In the genomic region with DNA sequence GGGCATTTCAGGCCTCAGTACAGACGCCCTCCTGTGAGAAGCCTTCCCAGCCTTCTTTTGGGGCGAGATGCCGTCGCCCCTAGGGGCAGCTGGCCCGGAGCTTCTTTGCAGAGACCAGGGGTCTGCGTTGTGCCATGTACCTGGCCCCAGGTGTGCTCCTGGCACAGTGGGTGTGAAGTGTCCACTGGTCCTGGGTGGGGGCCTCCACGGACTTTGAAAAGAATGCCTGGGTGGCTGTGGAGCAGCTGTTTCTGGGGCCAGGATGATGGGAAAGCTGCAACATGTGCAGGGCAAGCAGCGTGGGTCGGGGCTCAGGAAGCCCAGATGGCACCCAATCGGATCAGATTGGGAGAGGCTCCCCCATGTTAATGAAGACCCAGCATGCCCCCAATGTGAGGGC, we compare ENCODE assay signal across 20 cellular contexts. TPM values are rescaled to one million over a fixed set of nuclear protein-coding genes. Genes with fewer than 3 reads are reported as not detected.
A peak's percentile ranks its signal among the peaks of the same experiment; 100 is the strongest.
DNase-seq lines count a peak whose midpoint lies in the region; ATAC-seq and TF ChIP-seq lines count a peak whose summit lies in the region.
"Had no signal": no experiment of that assay in that cellular context is flagged by ENCODE, and none has a peak within 500 bp of the region (broad histone marks: within the 10 kb centered on the region; RNA-seq: fewer than 3 reads in every experiment).

No MANE protein-coding gene starts in this region.

- peaks cover 0 to 3% (median 0%) of the 10 kb centered on the region in 4 donors for H3K9me3 ChIP-seq in Peyer's patch
- no peaks in the 10 kb centered on the region for H3K9me3 ChIP-seq in endodermal cell (ENCODE audit: control insufficient read depth, low read length)
- H3K9me3 ChIP-seq: SJCRH30 had no signal

- CTCF ChIA-PET in activated CD4-positive, alpha-beta T cell treated with anti-CD3 and anti-CD28 coated beads for 36 hours (lab: Charles Lee) = interaction anchor here (0.9 kb wide), 1 partner anchor 48 kb away, joined by 3 read pairs; no protein-coding TSS in a partner anchor

- H3K4me1 Mint-ChIP-seq in endodermal cell = no peaks in the 10 kb centered on the region
- peaks cover 21% of the 10 kb centered on the region for H3K4me1 Mint-ChIP-seq in stimulated activated effector memory CD8-positive, alpha-beta T cell treated with anti-CD3 and anti-CD28 coated beads, Interleukin-12 subunit alpha, Interleukin-12 subunit beta, amount 100 ng/mL, for 72 hours
- H3K4me1 Mint-ChIP-seq in activated T-cell treated with anti-CD3 and anti-CD28 coated beads, Interleukin-2, amount 50 U/mL, for 72 hours (ENCODE audit: low read depth) = no peaks in the 10 kb centered on the region
- H3K4me1 Mint-ChIP-seq in activated CD4-positive, alpha-beta T cell treated with anti-CD3 and anti-CD28 coated beads for 36 hours = peaks cover under 1% of the 10 kb centered on the region
- H3K4me1 Mint-ChIP-seq: B cell had no signal

- H3K4me1 ChIP-seq in Peyer's patch (peaks cover 0 to 81% (median 1%) of the 10 kb centered on the region in 4 donors), endodermal cell (ENCODE audit: control insufficient read depth, insufficient read depth, low read length) (no peaks in the 10 kb centered on the region)
- H3K4me1 ChIP-seq: SJCRH30 had no signal

- no peak for ATAC-seq in stimulated activated effector memory CD8-positive, alpha-beta T cell treated with anti-CD3 and anti-CD28 coated beads, Interleukin-12 subunit alpha, Interleukin-12 subunit beta, amount 100 ng/mL, for 72 hours
- no peak for ATAC-seq in activated T-cell treated with anti-CD3 and anti-CD28 coated beads, Interleukin-2, amount 50 U/mL, for 72 hours (replicated peaks in 1 of 2)
- no peak for ATAC-seq in activated CD4-positive, alpha-beta T cell treated with anti-CD3 and anti-CD28 coated beads for 36 hours

- H3K9ac ChIP-seq in endodermal cell (ENCODE audit: extremely low read depth, low read length, poor library complexity, severe bottlenecking) = no peak overlapping the region

- TF ChIP-seq CTCF in Peyer's patch (IDR thresholded peaks at IDR 0.05) (no peak), endodermal cell (conservative IDR thresholded peaks at IDR 0.05) (no peak)

- intact Hi-C loops in activated CD4-positive, alpha-beta T cell treated with anti-CD3 and anti-CD28 coated beads for 36 hours (cut with DNase I, micrococcal nuclease) = no loop called here

- H3K4me3 ChIP-seq in Peyer's patch = peak overlapping the region in 1 of 4 donors; percentile 26
- no peak overlapping the region for H3K4me3 ChIP-seq in endodermal cell (ENCODE audit: low read length)
- H3K4me3 ChIP-seq: GM23338, SJCRH30 had no signal

- no peak overlapping the region for H3K4me3 Mint-ChIP-seq in endodermal cell
- H3K4me3 Mint-ChIP-seq in stimulated activated effector memory CD8-positive, alpha-beta T cell treated with anti-CD3 and anti-CD28 coated beads, Interleukin-12 subunit alpha, Interleukin-12 subunit beta, amount 100 ng/mL, for 72 hours = no peak overlapping the region
- H3K4me3 Mint-ChIP-seq in activated T-cell treated with anti-CD3 and anti-CD28 coated beads, Interleukin-2, amount 50 U/mL, for 72 hours = no peak overlapping the region
- no peak overlapping the region for H3K4me3 Mint-ChIP-seq in activated CD4-positive, alpha-beta T cell treated with anti-CD3 and anti-CD28 coated beads for 36 hours
- H3K4me3 Mint-ChIP-seq: B cell, GM23338, H9 had no signal

- no peaks in the 10 kb centered on the region for H3K27me3 ChIP-seq in Peyer's patch
- no peaks in the 10 kb centered on the region for H3K27me3 ChIP-seq in endodermal cell (ENCODE audit: control insufficient read depth, insufficient read depth, low read length, poor library complexity, severe bottlenecking)

- H3K27ac ChIP-seq in Peyer's patch (peak overlapping the region in 3 of 4 donors; percentile 30 to 90 (median 69)), endodermal cell (ENCODE audit: low read depth, low read length) (no peak overlapping the region)
- H3K27ac ChIP-seq: 22Rv1, SJCRH30 had no signal

- WGBS in endodermal cell (ENCODE audit: insufficient coverage in 1 of 2, insufficient read length in 1 of 2), 2 experiments = 92% methylated on average over 7 to 10 of the region's 10 CpGs

- POLR2A ChIA-PET in activated CD4-positive, alpha-beta T cell treated with anti-CD3 and anti-CD28 coated beads for 36 hours (lab: Charles Lee) = no interaction called here

- DNase-seq in DMS 273 (lab: John Stamatoyannopoulos, UW; ENCODE audit: unreplicated experiment) (peak; percentile 41), DMS 273 treated with DMSO at 0.1 percent for 48 hours (lab: John Stamatoyannopoulos, UW) (no peak), Peyer's patch (no peak), endodermal cell (no peak), DMS79 (lab: John Stamatoyannopoulos, UW) (no peak)
- no peak for DNase-seq in stimulated activated effector memory CD8-positive, alpha-beta T cell treated with anti-CD3 and anti-CD28 coated beads, Interleukin-12 subunit alpha, Interleukin-12 subunit beta, amount 100 ng/mL, for 72 hours (ENCODE audit: low spot score in 2 of 2)
- no peak for DNase-seq in activated T-cell treated with anti-CD3 and anti-CD28 coated beads, Interleukin-2, amount 50 U/mL, for 72 hours
- no peak for DNase-seq in activated CD4-positive, alpha-beta T cell treated with anti-CD3 and anti-CD28 coated beads for 36 hours
- DNase-seq: EL, H9, NCI-H1092, NCI-H1417 treated with DMSO at 0.1 percent for 48 hours, NCI-H187, NCI-H2081 treated with DMSO at 0.1 percent for 48 hours, NCI-H2171 treated with DMSO at 0.1 percent for 48 hours, OCI-M1, SJCRH30 had no signal

- H3K27me3 Mint-ChIP-seq in endodermal cell (ENCODE audit: insufficient read depth) = no peaks in the 10 kb centered on the region
- peaks cover 12% of the 10 kb centered on the region for H3K27me3 Mint-ChIP-seq in activated T-cell treated with anti-CD3 and anti-CD28 coated beads, Interleukin-2, amount 50 U/mL, for 72 hours (ENCODE audit: low read depth)
- H3K27me3 Mint-ChIP-seq in activated CD4-positive, alpha-beta T cell treated with anti-CD3 and anti-CD28 coated beads for 36 hours = peaks cover 5% of the 10 kb centered on the region

- H3K27ac Mint-ChIP-seq in endodermal cell = peak overlapping the region; percentile 86
- peak overlapping the region; percentile 65 for H3K27ac Mint-ChIP-seq in stimulated activated effector memory CD8-positive, alpha-beta T cell treated with anti-CD3 and anti-CD28 coated beads, Interleukin-12 subunit alpha, Interleukin-12 subunit beta, amount 100 ng/mL, for 72 hours
- no peak overlapping the region for H3K27ac Mint-ChIP-seq in activated T-cell treated with anti-CD3 and anti-CD28 coated beads, Interleukin-2, amount 50 U/mL, for 72 hours
- H3K27ac Mint-ChIP-seq in activated CD4-positive, alpha-beta T cell treated with anti-CD3 and anti-CD28 coated beads for 36 hours = no peak overlapping the region
- H3K27ac Mint-ChIP-seq: B cell, GM23338 had no signal

- H3K36me3 ChIP-seq in Peyer's patch (peaks cover 0 to 25% (median 0%) of the 10 kb centered on the region in 3 donors), endodermal cell (ENCODE audit: control insufficient read depth, insufficient read depth, low read length) (no peaks in the 10 kb centered on the region)
- H3K36me3 ChIP-seq: SJCRH30 had no signal

- no peak for TF ChIP-seq POLR2A in Peyer's patch (IDR thresholded peaks at IDR 0.05)

- no peaks in the 10 kb centered on the region for H3K36me3 Mint-ChIP-seq in endodermal cell (ENCODE audit: low read depth)
- H3K36me3 Mint-ChIP-seq in stimulated activated effector memory CD8-positive, alpha-beta T cell treated with anti-CD3 and anti-CD28 coated beads, Interleukin-12 subunit alpha, Interleukin-12 subunit beta, amount 100 ng/mL, for 72 hours = no peaks in the 10 kb centered on the region
- H3K36me3 Mint-ChIP-seq in activated T-cell treated with anti-CD3 and anti-CD28 coated beads, Interleukin-2, amount 50 U/mL, for 72 hours (ENCODE audit: insufficient read depth in 2 of 2) = no peaks in the 10 kb centered on the region
- no peaks in the 10 kb centered on the region for H3K36me3 Mint-ChIP-seq in activated CD4-positive, alpha-beta T cell treated with anti-CD3 and anti-CD28 coated beads for 36 hours (ENCODE audit: low read depth)

- H3K9me3 Mint-ChIP-seq in endodermal cell = no peaks in the 10 kb centered on the region
- H3K9me3 Mint-ChIP-seq in stimulated activated effector memory CD8-positive, alpha-beta T cell treated with anti-CD3 and anti-CD28 coated beads, Interleukin-12 subunit alpha, Interleukin-12 subunit beta, amount 100 ng/mL, for 72 hours = no peaks in the 10 kb centered on the region
- no peaks in the 10 kb centered on the region for H3K9me3 Mint-ChIP-seq in activated T-cell treated with anti-CD3 and anti-CD28 coated beads, Interleukin-2, amount 50 U/mL, for 72 hours
- no peaks in the 10 kb centered on the region for H3K9me3 Mint-ChIP-seq in activated CD4-positive, alpha-beta T cell treated with anti-CD3 and anti-CD28 coated beads for 36 hours (ENCODE audit: low read depth)
- H3K9me3 Mint-ChIP-seq: GM23338, H9 had no signal

RNA-seq across cellular contexts. Expression of a gene that starts 47.8 kb away (rescaled TPM):
- total RNA-seq in Peyer's patch = 100 to 1,000 TPM; 155 to 577 (median 259) TPM
- total RNA-seq in endodermal cell = 10 to 100 TPM; 46.1 to 48.8 TPM
- polyA plus RNA-seq in endodermal cell (2013, experiment 1 of 2) = 34.8 TPM
- 29.3 TPM for polyA plus RNA-seq in endodermal cell (2013, experiment 2 of 2)
- total RNA-seq in activated T-cell treated with anti-CD3 and anti-CD28 coated beads, Interleukin-2, amount 50 U/mL, for 72 hours = 1 to 10 TPM in 1 of 2 donors, under 1 TPM in 1; 0.70 to 1.1 TPM
- total RNA-seq in activated CD4-positive, alpha-beta T cell treated with anti-CD3 and anti-CD28 coated beads for 36 hours = 1 to 10 TPM; 3.3 to 4.6 TPM
- total RNA-seq: B cell, SJCRH30 had no signal

Comparison
In these comparisons a context has a peak if more than half of its experiments do, and no peak if none do; other contexts are left out.
1. H3K27ac Mint-ChIP-seq: peak in endodermal cell (single experiment) and stimulated activated effector memory CD8-positive, alpha-beta T cell treated with anti-CD3 and anti-CD28 coated beads, Interleukin-12 subunit alpha, Interleukin-12 subunit beta, amount 100 ng/mL, for 72 hours (single experiment); none in activated T-cell treated with anti-CD3 and anti-CD28 coated beads, Interleukin-2, amount 50 U/mL, for 72 hours (single experiment) and activated CD4-positive, alpha-beta T cell treated with anti-CD3 and anti-CD28 coated beads for 36 hours (single experiment).
2. RNA of a gene that starts 47.8 kb away (total RNA-seq): 155 to 577 TPM in Peyer's patch and 46.1 to 48.8 TPM in endodermal cell; 3.3 to 4.6 TPM in activated CD4-positive, alpha-beta T cell treated with anti-CD3 and anti-CD28 coated beads for 36 hours and 0.70 to 1.1 TPM in activated T-cell treated with anti-CD3 and anti-CD28 coated beads, Interleukin-2, amount 50 U/mL, for 72 hours; every median in the first group is over 4 times any median in the second.